In genomic region chr12:39804479-39805241, GRCh38 we compare ENCODE assay signal across 14 cellular contexts.
"Had no signal": no experiment of that assay in that cellular context is flagged by ENCODE, and none has a peak within 500 bp of the region (broad histone marks: within the 10 kb centered on the region; RNA-seq: fewer than 3 reads in every experiment).

No MANE protein-coding gene starts in this region.

- H3K27ac ChIP-seq: ascending aorta, breast epithelium, gastrocnemius medialis, heart left ventricle, psoas muscle had no signal

- H3K27me3 Mint-ChIP-seq: naive thymus-derived CD8-positive, alpha-beta T cell had no signal

- H3K36me3 ChIP-seq: ascending aorta, breast epithelium, gastrocnemius medialis, heart left ventricle had no signal

- H3K9me3 ChIP-seq: ascending aorta, gastrocnemius medialis had no signal

- H3K27ac Mint-ChIP-seq: activated naive CD4-positive, alpha-beta T cell treated with anti-CD3 and anti-CD28 coated beads for 36 hours; activated T-helper 2 cell treated with anti-CD3 and anti-CD28 coated beads, Interferon-gamma antibody, Interleukin-2, Interleukin-4, amounts not matched to agents 10 μg/mL and 5 μg/mL and 100 μg/mL, durations not matched to agents 14 hours and 24 hours and 36 hours had no signal

- H3K4me3 Mint-ChIP-seq: activated naive CD4-positive, alpha-beta T cell treated with anti-CD3 and anti-CD28 coated beads for 36 hours; immature natural killer cell; naive thymus-derived CD8-positive, alpha-beta T cell had no signal

- H3K4me3 ChIP-seq: ascending aorta, breast epithelium, gastrocnemius medialis, heart left ventricle, psoas muscle had no signal

- H3K27me3 ChIP-seq: ascending aorta, breast epithelium, gastrocnemius medialis, heart left ventricle had no signal

- H3K4me1 Mint-ChIP-seq: naive thymus-derived CD8-positive, alpha-beta T cell had no signal

- ATAC-seq: gastrocnemius medialis; heart left ventricle; naive thymus-derived CD8-positive, alpha-beta T cell; psoas muscle; sciatic nerve had no signal

- DNase-seq: activated CD4-positive, CD25-positive, alpha-beta regulatory T cell treated with anti-CD3 and anti-CD28 coated beads, Interleukin-2, amount 50 U/mL, for 72 hours; activated naive CD4-positive, alpha-beta T cell treated with anti-CD3 and anti-CD28 coated beads for 36 hours; cerebellar nuclear complex; dermis blood vessel endothelial cell; gastrocnemius medialis; heart left ventricle; immature natural killer cell; naive thymus-derived CD8-positive, alpha-beta T cell; psoas muscle; T1000 had no signal

- H3K9me3 Mint-ChIP-seq: activated naive CD4-positive, alpha-beta T cell treated with anti-CD3 and anti-CD28 coated beads for 36 hours; activated T-helper 2 cell treated with anti-CD3 and anti-CD28 coated beads, Interferon-gamma antibody, Interleukin-2, Interleukin-4, amounts not matched to agents 10 μg/mL and 5 μg/mL and 100 μg/mL, durations not matched to agents 14 hours and 24 hours and 36 hours; immature natural killer cell had no signal

- H3K4me1 ChIP-seq: ascending aorta, breast epithelium, gastrocnemius medialis, heart left ventricle, psoas muscle had no signal

- H3K36me3 Mint-ChIP-seq: immature natural killer cell had no signal
